ENCODE assay signal across 1 cellular context in the genomic region with DNA sequence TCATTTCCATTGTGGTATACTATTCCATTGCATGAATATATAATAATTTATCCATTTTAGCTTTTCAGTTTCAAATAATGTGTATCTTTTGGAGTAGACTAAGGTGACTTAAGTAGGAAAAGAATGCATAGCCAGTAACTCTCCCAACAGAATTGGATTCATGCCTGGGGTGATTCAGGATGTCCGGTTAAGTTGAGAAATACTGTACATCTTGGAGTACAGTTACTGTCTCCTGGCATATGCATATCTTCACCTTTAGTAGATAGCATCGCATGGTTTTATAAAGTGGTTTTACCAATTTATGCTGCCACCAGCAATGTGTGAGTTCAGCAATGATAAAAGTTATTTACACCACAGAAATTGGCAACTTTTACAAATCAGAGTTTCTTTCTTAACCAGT.
TF ChIP-seq lines count a peak whose summit lies in the region.

No MANE protein-coding gene starts in this region.

TF ChIP-seq in A549, 52 proteins besides CTCF, POLR2A, EP300 and RAD21 (continued from another document):
- TF ChIP-seq, protein P1, sequence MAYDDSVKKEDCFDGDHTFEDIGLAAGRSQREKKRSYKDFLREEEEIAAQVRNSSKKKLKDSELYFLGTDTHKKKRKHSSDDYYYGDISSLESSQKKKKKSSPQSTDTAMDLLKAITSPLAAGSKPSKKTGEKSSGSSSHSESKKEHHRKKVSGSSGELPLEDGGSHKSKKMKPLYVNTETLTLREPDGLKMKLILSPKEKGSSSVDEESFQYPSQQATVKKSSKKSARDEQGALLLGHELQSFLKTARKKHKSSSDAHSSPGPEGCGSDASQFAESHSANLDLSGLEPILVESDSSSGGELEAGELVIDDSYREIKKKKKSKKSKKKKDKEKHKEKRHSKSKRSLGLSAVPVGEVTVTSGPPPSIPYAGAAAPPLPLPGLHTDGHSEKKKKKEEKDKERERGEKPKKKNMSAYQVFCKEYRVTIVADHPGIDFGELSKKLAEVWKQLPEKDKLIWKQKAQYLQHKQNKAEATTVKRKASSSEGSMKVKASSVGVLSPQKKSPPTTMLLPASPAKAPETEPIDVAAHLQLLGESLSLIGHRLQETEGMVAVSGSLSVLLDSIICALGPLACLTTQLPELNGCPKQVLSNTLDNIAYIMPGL (CRISPR knock-in tag; IDR thresholded peaks at IDR 0.05; ENCODE audit: borderline replicate concordance) = no peak
- TF ChIP-seq FOSL2 (IDR thresholded peaks at IDR 0.05) = no peak
- no peak for TF ChIP-seq FOSL2 (CRISPR knock-in tag; IDR thresholded peaks at IDR 0.05)
- TF ChIP-seq, protein P2, sequence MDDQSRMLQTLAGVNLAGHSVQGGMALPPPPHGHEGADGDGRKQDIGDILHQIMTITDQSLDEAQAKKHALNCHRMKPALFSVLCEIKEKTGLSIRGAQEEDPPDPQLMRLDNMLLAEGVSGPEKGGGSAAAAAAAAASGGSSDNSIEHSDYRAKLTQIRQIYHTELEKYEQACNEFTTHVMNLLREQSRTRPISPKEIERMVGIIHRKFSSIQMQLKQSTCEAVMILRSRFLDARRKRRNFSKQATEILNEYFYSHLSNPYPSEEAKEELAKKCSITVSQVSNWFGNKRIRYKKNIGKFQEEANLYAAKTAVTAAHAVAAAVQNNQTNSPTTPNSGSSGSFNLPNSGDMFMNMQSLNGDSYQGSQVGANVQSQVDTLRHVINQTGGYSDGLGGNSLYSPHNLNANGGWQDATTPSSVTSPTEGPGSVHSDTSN (IDR thresholded peaks at IDR 0.05) = no peak
- no peak for TF ChIP-seq RNF2 (IDR thresholded peaks at IDR 0.05; ENCODE audit: borderline replicate concordance, low read depth)
- TF ChIP-seq, protein P3, sequence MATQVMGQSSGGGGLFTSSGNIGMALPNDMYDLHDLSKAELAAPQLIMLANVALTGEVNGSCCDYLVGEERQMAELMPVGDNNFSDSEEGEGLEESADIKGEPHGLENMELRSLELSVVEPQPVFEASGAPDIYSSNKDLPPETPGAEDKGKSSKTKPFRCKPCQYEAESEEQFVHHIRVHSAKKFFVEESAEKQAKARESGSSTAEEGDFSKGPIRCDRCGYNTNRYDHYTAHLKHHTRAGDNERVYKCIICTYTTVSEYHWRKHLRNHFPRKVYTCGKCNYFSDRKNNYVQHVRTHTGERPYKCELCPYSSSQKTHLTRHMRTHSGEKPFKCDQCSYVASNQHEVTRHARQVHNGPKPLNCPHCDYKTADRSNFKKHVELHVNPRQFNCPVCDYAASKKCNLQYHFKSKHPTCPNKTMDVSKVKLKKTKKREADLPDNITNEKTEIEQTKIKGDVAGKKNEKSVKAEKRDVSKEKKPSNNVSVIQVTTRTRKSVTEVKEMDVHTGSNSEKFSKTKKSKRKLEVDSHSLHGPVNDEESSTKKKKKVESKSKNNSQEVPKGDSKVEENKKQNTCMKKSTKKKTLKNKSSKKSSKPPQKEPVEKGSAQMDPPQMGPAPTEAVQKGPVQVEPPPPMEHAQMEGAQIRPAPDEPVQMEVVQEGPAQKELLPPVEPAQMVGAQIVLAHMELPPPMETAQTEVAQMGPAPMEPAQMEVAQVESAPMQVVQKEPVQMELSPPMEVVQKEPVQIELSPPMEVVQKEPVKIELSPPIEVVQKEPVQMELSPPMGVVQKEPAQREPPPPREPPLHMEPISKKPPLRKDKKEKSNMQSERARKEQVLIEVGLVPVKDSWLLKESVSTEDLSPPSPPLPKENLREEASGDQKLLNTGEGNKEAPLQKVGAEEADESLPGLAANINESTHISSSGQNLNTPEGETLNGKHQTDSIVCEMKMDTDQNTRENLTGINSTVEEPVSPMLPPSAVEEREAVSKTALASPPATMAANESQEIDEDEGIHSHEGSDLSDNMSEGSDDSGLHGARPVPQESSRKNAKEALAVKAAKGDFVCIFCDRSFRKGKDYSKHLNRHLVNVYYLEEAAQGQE (IDR thresholded peaks at IDR 0.05) = no peak
- TF ChIP-seq CHD2 (IDR thresholded peaks at IDR 0.05; ENCODE audit: low read length, partially characterized antibody) = no peak
- TF ChIP-seq MAZ (IDR thresholded peaks at IDR 0.05; ENCODE audit: borderline replicate concordance, low read depth, low read length) = no peak
- TF ChIP-seq HOXB5 (CRISPR knock-in tag; IDR thresholded peaks at IDR 0.05) = no peak
- TF ChIP-seq, protein P4, sequence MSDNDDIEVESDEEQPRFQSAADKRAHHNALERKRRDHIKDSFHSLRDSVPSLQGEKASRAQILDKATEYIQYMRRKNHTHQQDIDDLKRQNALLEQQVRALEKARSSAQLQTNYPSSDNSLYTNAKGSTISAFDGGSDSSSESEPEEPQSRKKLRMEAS (IDR thresholded peaks at IDR 0.05) = 0 out of 2 replicates have a peak, but pooled peaks have one; percentile 21
- no peak for TF ChIP-seq PHF8 (IDR thresholded peaks at IDR 0.05; ENCODE audit: borderline replicate concordance, low read depth)
- no peak for TF ChIP-seq POLR2AphosphoS2 (conservative IDR thresholded peaks at IDR 0.05; ENCODE audit: low read length)
- TF ChIP-seq, protein P5, sequence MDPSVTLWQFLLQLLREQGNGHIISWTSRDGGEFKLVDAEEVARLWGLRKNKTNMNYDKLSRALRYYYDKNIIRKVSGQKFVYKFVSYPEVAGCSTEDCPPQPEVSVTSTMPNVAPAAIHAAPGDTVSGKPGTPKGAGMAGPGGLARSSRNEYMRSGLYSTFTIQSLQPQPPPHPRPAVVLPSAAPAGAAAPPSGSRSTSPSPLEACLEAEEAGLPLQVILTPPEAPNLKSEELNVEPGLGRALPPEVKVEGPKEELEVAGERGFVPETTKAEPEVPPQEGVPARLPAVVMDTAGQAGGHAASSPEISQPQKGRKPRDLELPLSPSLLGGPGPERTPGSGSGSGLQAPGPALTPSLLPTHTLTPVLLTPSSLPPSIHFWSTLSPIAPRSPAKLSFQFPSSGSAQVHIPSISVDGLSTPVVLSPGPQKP (IDR thresholded peaks at IDR 0.05; ENCODE audit: low read depth, low read length) = no peak
- no peak for TF ChIP-seq MYC (IDR thresholded peaks at IDR 0.05; ENCODE audit: borderline replicate concordance, low read length)
- no peak for TF ChIP-seq ZC3H11A (IDR thresholded peaks at IDR 0.05)
- no peak for TF ChIP-seq TFCP2L1 (CRISPR knock-in tag; IDR thresholded peaks at IDR 0.05)
- peak; percentile 33; the same call in 1 of the 2 replicates for TF ChIP-seq GATA3 (IDR thresholded peaks at IDR 0.05; ENCODE audit: borderline replicate concordance)
- no peak for TF ChIP-seq NR3C1 (IDR thresholded peaks at IDR 0.05)
